In genomic region chr12:3161861-3162260, GRCh38 we compare ENCODE assay signal across 28 cellular contexts.
DNase-seq lines count a peak whose midpoint lies in the region; ATAC-seq and TF ChIP-seq lines count a peak whose summit lies in the region.
"Had no signal": no experiment of that assay in that cellular context is flagged by ENCODE, and none has a peak within 500 bp of the region (broad histone marks: within the 10 kb centered on the region; RNA-seq: fewer than 3 reads in every experiment).

No MANE protein-coding gene starts in this region.

- H3K9me2 ChIP-seq in PC-3 (replicated peaks; ENCODE audit: low read length), result no peaks in the 10 kb centered on the region

- TF ChIP-seq CTCF in A673 (conservative IDR thresholded peaks at IDR 0.05; ENCODE audit: low read depth, low read length) (no peak), foreskin keratinocyte (conservative IDR thresholded peaks at IDR 0.05) (no peak), PC-3 (conservative IDR thresholded peaks at IDR 0.05; ENCODE audit: low read depth, low read length) (no peak)

- H3K36me3 ChIP-seq in A673 (ENCODE audit: insufficient read depth, low read length, poor library complexity, severe bottlenecking), result no peaks in the 10 kb centered on the region
- H3K36me3 ChIP-seq in PC-3 (ENCODE audit: low read depth, low read length), result no peaks in the 10 kb centered on the region
- H3K36me3 ChIP-seq: cardiac muscle cell, pancreas had no signal

- peaks cover 4% of the 10 kb centered on the region for H3K9me3 ChIP-seq in A673 (ENCODE audit: low read depth, low read length, poor library complexity, severe bottlenecking)
- H3K9me3 ChIP-seq in PC-3 (ENCODE audit: low read length), result no peaks in the 10 kb centered on the region
- H3K9me3 ChIP-seq: pancreas had no signal

- no peaks in the 10 kb centered on the region for H3F3A ChIP-seq in PC-3 (ENCODE audit: low read length, unreplicated experiment)

- no peak overlapping the region for H2AFZ ChIP-seq in PC-3 (ENCODE audit: low read length)

- intact Hi-C loops in A673 (cut with micrococcal nuclease; ENCODE audit: unreplicated experiment), result no loop called here
- intact Hi-C loops in PC-3 (cut with micrococcal nuclease), result no loop called here

- CTCF ChIA-PET in A673 (lab: Charles Lee), result no interaction called here
- CTCF ChIA-PET in PC-3 (lab: Charles Lee), result no interaction called here

- no peak overlapping the region for H3K9ac ChIP-seq in PC-3 (ENCODE audit: low read length)

- ATAC-seq in foreskin keratinocyte (peak; percentile 67), PC-3 (no peak), GM21717 (IDR thresholded peaks at IDR 0.05; ENCODE audit: unreplicated experiment) (no peak)
- ATAC-seq: activated CD4-positive, alpha-beta T cell treated with anti-CD3 and anti-CD28 coated beads for 36 hours; activated CD8-positive, alpha-beta T cell treated with anti-CD3 and anti-CD28 coated beads, Interleukin-2, amount 10 ng/mL, durations not matched to agents 7 days and 5 days; activated naive CD4-positive, alpha-beta T cell treated with anti-CD3 and anti-CD28 coated beads, Interleukin-2, amount 50 U/mL, for 72 hours; effector memory CD8-positive, alpha-beta T cell; esophagus mucosa; pancreas; stimulated activated naive CD8-positive, alpha-beta T cell treated with anti-CD3 and anti-CD28 coated beads, Interleukin-15, amount 100 ng/mL, for 72 hours had no signal

- POLR2A ChIA-PET in A673 (lab: Charles Lee; ENCODE audit: low non-redundant PET) (no interaction called here), PC-3 (lab: Charles Lee; ENCODE audit: unreplicated experiment) (no interaction called here)

- peak; percentile 44 for DNase-seq in A673 (ENCODE audit: low spot score)
- DNase-seq in HT1080 (ENCODE audit: low read depth), result peak; percentile 27
- peak; percentile 5 for DNase-seq in NCI-H748 treated with DMSO at 0.1 percent for 48 hours (lab: John Stamatoyannopoulos, UW)
- peak in 1 of 2 donors; percentile 50 for DNase-seq in foreskin keratinocyte
- no peak for DNase-seq in PC-3
- no peak for DNase-seq in NCI-H345 treated with DMSO at 0.1 percent for 48 hours (lab: John Stamatoyannopoulos, UW; ENCODE audit: unreplicated experiment)
- DNase-seq: ACHN; activated CD4-positive, alpha-beta T cell treated with anti-CD3 and anti-CD28 coated beads for 36 hours; activated CD8-positive, alpha-beta T cell treated with anti-CD3 and anti-CD28 coated beads, Interleukin-2, amount 10 ng/mL, durations not matched to agents 7 days and 5 days; anterior cingulate cortex; DMS53; effector memory CD8-positive, alpha-beta T cell; foreskin fibroblast; GF-D8; Karpas-422; left cardiac atrium; NCI-H1436 treated with DMSO at 0.1 percent for 48 hours; NCI-H2227 treated with DMSO at 0.1 percent for 48 hours; pancreas; retina; RPMI8226; stimulated activated naive CD8-positive, alpha-beta T cell treated with anti-CD3 and anti-CD28 coated beads, Interleukin-15, amount 100 ng/mL, for 72 hours had no signal

- no peak overlapping the region for H3K4me2 ChIP-seq in PC-3 (ENCODE audit: low read length)

- BruUV-seq in A673 (replicated peaks; lab: Mats Ljungman, UMichigan) (no TSS peak), PC-3 (replicated peaks; lab: Mats Ljungman, UMichigan) (no TSS peak)

- no peaks in the 10 kb centered on the region for H3K79me2 ChIP-seq in PC-3 (ENCODE audit: low read length)

- H4K20me1 ChIP-seq in PC-3 (ENCODE audit: low read length), result no peaks in the 10 kb centered on the region

- H3K4me1 ChIP-seq in A673 (ENCODE audit: insufficient read depth, low read length, poor library complexity, severe bottlenecking) (peaks cover 37% of the 10 kb centered on the region), foreskin keratinocyte (peaks cover 12% of the 10 kb centered on the region), PC-3 (ENCODE audit: insufficient read depth, low read length) (no peaks in the 10 kb centered on the region)
- H3K4me1 ChIP-seq: pancreas had no signal

- H3K4me3 ChIP-seq in A673 (ENCODE audit: low read depth, low read length, poor library complexity, severe bottlenecking), result no peak overlapping the region
- H3K4me3 ChIP-seq in PC-3 (ENCODE audit: low read length), result no peak overlapping the region
- H3K4me3 ChIP-seq: cardiac muscle cell, coronary artery, pancreas, skin epidermis had no signal

- no peak overlapping the region for H3K27ac ChIP-seq in A673 (ENCODE audit: low read depth, low read length, poor library complexity, severe bottlenecking)
- H3K27ac ChIP-seq in foreskin keratinocyte, result no peak overlapping the region
- H3K27ac ChIP-seq in PC-3 (ENCODE audit: low read length), result no peak overlapping the region
- H3K27ac ChIP-seq: cardiac muscle cell, coronary artery, pancreas, skin epidermis had no signal

- H3K27me3 ChIP-seq in A673 (replicated peaks; ENCODE audit: insufficient read depth, low read depth, low read length, poor library complexity), result no peaks in the 10 kb centered on the region
- no peaks in the 10 kb centered on the region for H3K27me3 ChIP-seq in foreskin keratinocyte
- no peaks in the 10 kb centered on the region for H3K27me3 ChIP-seq in PC-3 (ENCODE audit: low read length)
- H3K27me3 ChIP-seq: cardiac muscle cell, pancreas had no signal

Comparison
In these comparisons a context has a peak if more than half of its experiments do, and no peak if none do; other contexts are left out.
1. DNase-seq: peak in A673 (single experiment), HT1080 (single experiment) and NCI-H748 treated with DMSO at 0.1 percent for 48 hours (single experiment); none in PC-3 (single experiment) and NCI-H345 treated with DMSO at 0.1 percent for 48 hours (single experiment).